10 cellular contexts compared by ENCODE assay signal in genomic region chr4:101104264-101105052, GRCh38.
DNase-seq lines count a peak whose midpoint lies in the region; ATAC-seq and TF ChIP-seq lines count a peak whose summit lies in the region.
"Had no signal": no experiment of that assay in that cellular context is flagged by ENCODE, and none has a peak within 500 bp of the region (broad histone marks: within the 10 kb centered on the region; RNA-seq: fewer than 3 reads in every experiment).

No MANE protein-coding gene starts in this region.

- peaks cover 6% of the 10 kb centered on the region for H3F3A ChIP-seq in smooth muscle cell (ENCODE audit: low read depth)

- no peak for TF ChIP-seq CTCF in smooth muscle cell (IDR thresholded peaks at IDR 0.05; ENCODE audit: borderline replicate concordance, insufficient read depth, poor library complexity, severe bottlenecking)

- H3K27ac ChIP-seq in smooth muscle cell (ENCODE audit: low read depth) = peak overlapping the region; percentile 39

- H3K9me3 ChIP-seq in smooth muscle cell (replicated peaks; ENCODE audit: low read depth) = no peaks in the 10 kb centered on the region

- no peak overlapping the region for H2AFZ ChIP-seq in smooth muscle cell (ENCODE audit: low read depth)

- H3K4me1 ChIP-seq in smooth muscle cell (ENCODE audit: low read depth) = peaks cover 14% of the 10 kb centered on the region

- H3K9ac ChIP-seq in smooth muscle cell (ENCODE audit: low read depth) = no peak overlapping the region

- peaks cover 23% of the 10 kb centered on the region for H3K79me2 ChIP-seq in smooth muscle cell (ENCODE audit: low read depth)

- H3K4me3 ChIP-seq in smooth muscle cell = no peak overlapping the region

- 82% methylated on average over 7 of the region's 7 CpGs for WGBS in smooth muscle cell (ENCODE audit: low lambda C conversion rate)

- ATAC-seq in HG02642 (IDR thresholded peaks at IDR 0.05; ENCODE audit: poor library complexity, unreplicated experiment) = peak; percentile 37

- no peaks in the 10 kb centered on the region for H3K27me3 ChIP-seq in smooth muscle cell (ENCODE audit: low read depth)

- no peaks in the 10 kb centered on the region for H3K36me3 ChIP-seq in smooth muscle cell (ENCODE audit: low read depth)

- peak; percentile 9 for DNase-seq in NOMO-1 treated with DMSO at 0.1 percent for 48 hours (lab: John Stamatoyannopoulos, UW; ENCODE audit: unreplicated experiment)
- no peak for DNase-seq in NOMO-1 treated with dmso at 0.1 percent for 144 hours (lab: John Stamatoyannopoulos, UW; ENCODE audit: unreplicated experiment)
- peak; percentile 21 for DNase-seq in RPMI7951 (ENCODE audit: low read depth)
- DNase-seq in smooth muscle cell (lab: John Stamatoyannopoulos, UW; ENCODE audit: unreplicated experiment) = no peak
- no peak for DNase-seq in RPMI8226
- DNase-seq in COLO829 (ENCODE audit: low spot score) = no peak
- no peak for DNase-seq in NCI-H1436 treated with DMSO at 0.1 percent for 48 hours (lab: John Stamatoyannopoulos, UW)
- DNase-seq: activated CD8-positive, alpha-beta memory T cell treated with anti-CD3 and anti-CD28 coated beads, Interleukin-2, amount 50 U/mL, for 4 hours; NCI-H187 treated with DMSO at 0.1 percent for 48 hours had no signal

- peaks cover 19% of the 10 kb centered on the region for H4K20me1 ChIP-seq in smooth muscle cell (ENCODE audit: low read depth)

- peak overlapping the region; percentile 39 for H3K4me2 ChIP-seq in smooth muscle cell

Comparison
In these comparisons a context has a peak if more than half of its experiments do, and no peak if none do; other contexts are left out.
1. DNase-seq: peak in NOMO-1 treated with DMSO at 0.1 percent for 48 hours (single experiment) and RPMI7951 (single experiment); none in NOMO-1 treated with dmso at 0.1 percent for 144 hours (single experiment), smooth muscle cell (single experiment), RPMI8226 (single experiment), COLO829 (single experiment) and NCI-H1436 treated with DMSO at 0.1 percent for 48 hours (single experiment).